In the genomic region with DNA sequence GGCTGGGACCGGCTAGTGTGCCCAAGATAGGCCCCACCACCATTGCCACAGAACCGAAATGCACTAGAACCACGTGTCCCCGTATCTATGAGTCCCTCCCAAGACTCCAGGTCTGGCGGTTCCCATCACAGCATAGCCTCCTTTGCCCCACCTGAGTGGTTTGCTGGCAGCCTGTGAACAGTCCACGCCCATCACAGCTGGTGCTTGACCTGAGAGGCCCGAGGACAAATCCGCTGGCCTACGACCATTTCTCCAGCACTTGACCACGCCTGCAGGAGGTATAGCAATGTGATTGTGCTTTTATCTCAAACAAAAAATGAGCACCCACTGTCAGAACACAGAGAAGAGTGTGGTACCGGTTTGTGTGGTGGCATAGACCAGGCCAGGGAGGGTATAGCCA, we compare ENCODE assay signal across 22 cellular contexts.
DNase-seq lines count a peak whose midpoint lies in the region; ATAC-seq and TF ChIP-seq lines count a peak whose summit lies in the region.
"Had no signal": no experiment of that assay in that cellular context is flagged by ENCODE, and none has a peak within 500 bp of the region (broad histone marks: within the 10 kb centered on the region; RNA-seq: fewer than 3 reads in every experiment).

No MANE protein-coding gene starts in this region.

- H3K4ac ChIP-seq in mesendoderm (ENCODE audit: low read depth, low read length), result no peak overlapping the region

- no peak overlapping the region for H3K23ac ChIP-seq in mesendoderm (ENCODE audit: low read length)

- no peak overlapping the region for H2AK5ac ChIP-seq in mesendoderm (ENCODE audit: low read length)

- H3K4me3 ChIP-seq in right atrium auricular region (no peak overlapping the region), mesendoderm (ENCODE audit: low read length) (no peak overlapping the region)
- H3K4me3 ChIP-seq in CD8-positive, alpha-beta T cell (ENCODE audit: low read depth, low read length), result no peak overlapping the region
- H3K4me3 ChIP-seq: A549; BLaER1 treated with 17β-estradiol and CSF1 and Interleukin-3, amounts not matched to agents 10 nM and 100 nM; GM12878 had no signal

- H2BK5ac ChIP-seq in mesendoderm (ENCODE audit: low read length), result no peak overlapping the region

- H3K4me1 Mint-ChIP-seq in CD8-positive, alpha-beta T cell (ENCODE audit: low read depth), result no peaks in the 10 kb centered on the region
- H3K4me1 Mint-ChIP-seq: B cell; CD8-positive, alpha-beta memory T cell had no signal

- H3K4me3 Mint-ChIP-seq in CD8-positive, alpha-beta T cell, result no peak overlapping the region
- H3K4me3 Mint-ChIP-seq: B cell; CD4-positive, alpha-beta T cell; CD8-positive, alpha-beta memory T cell had no signal

- peaks cover 12% of the 10 kb centered on the region for H3K9me3 Mint-ChIP-seq in CD8-positive, alpha-beta T cell

- no peaks in the 10 kb centered on the region for H3K79me2 ChIP-seq in mesendoderm (ENCODE audit: control insufficient read depth, insufficient read depth, low read length)

- H3K9ac ChIP-seq in mesendoderm (ENCODE audit: low read length), result no peak overlapping the region
- H3K9ac ChIP-seq: BLaER1 treated with 17β-estradiol and CSF1 and Interleukin-3, amounts not matched to agents 10 nM and 100 nM had no signal

- no peak overlapping the region for H3K4me2 ChIP-seq in mesendoderm (ENCODE audit: low read length)
- H3K4me2 ChIP-seq: A549; BLaER1 treated with 17β-estradiol and CSF1 and Interleukin-3, amounts not matched to agents 10 nM and 100 nM had no signal

- no peaks in the 10 kb centered on the region for H3K36me3 Mint-ChIP-seq in CD8-positive, alpha-beta T cell

- no peak overlapping the region for H4K5ac ChIP-seq in mesendoderm (ENCODE audit: low read length)

- H3K36me3 ChIP-seq in right atrium auricular region (no peaks in the 10 kb centered on the region), mesendoderm (ENCODE audit: control insufficient read depth, insufficient read depth, low read length) (no peaks in the 10 kb centered on the region)
- no peaks in the 10 kb centered on the region for H3K36me3 ChIP-seq in CD8-positive, alpha-beta T cell (ENCODE audit: insufficient read depth, low read length)
- H3K36me3 ChIP-seq: BLaER1 treated with 17β-estradiol and CSF1 and Interleukin-3, amounts not matched to agents 10 nM and 100 nM had no signal

- no peak overlapping the region for H3K27ac Mint-ChIP-seq in CD8-positive, alpha-beta T cell
- H3K27ac Mint-ChIP-seq: B cell; CD4-positive, alpha-beta T cell; CD8-positive, alpha-beta memory T cell had no signal

- TF ChIP-seq CTCF in right atrium auricular region (IDR thresholded peaks at IDR 0.05), result no peak
- no peak for TF ChIP-seq CTCF in CD8-positive, alpha-beta T cell (IDR thresholded peaks at IDR 0.05)

- no peaks in the 10 kb centered on the region for H3K27me3 Mint-ChIP-seq in CD8-positive, alpha-beta T cell (ENCODE audit: low read depth)
- H3K27me3 Mint-ChIP-seq: B cell; CD4-positive, alpha-beta T cell; CD8-positive, alpha-beta memory T cell had no signal

- no peak overlapping the region for H2BK15ac ChIP-seq in mesendoderm (replicated peaks; ENCODE audit: low read depth)

- DNase-seq in Right ventricle myocardium superior (peak; percentile 34), right atrium auricular region (ENCODE audit: low spot score) (no peak), mesendoderm (no peak), GM19240 (ENCODE audit: insufficient read length, low spot score) (no peak)
- DNase-seq in CD8-positive, alpha-beta T cell, result no peak
- DNase-seq: AML-193; CD4-positive, alpha-beta T cell; CD8-positive, alpha-beta memory T cell; COR-L47; DMS 273 treated with DMSO at 0.1 percent for 48 hours; DMS153; DMS53; DMS79; DND-41; EL; GDM1 had no signal

- peak overlapping the region; percentile 56 for H4K8ac ChIP-seq in mesendoderm (ENCODE audit: low read depth, low read length)

- no CpG with 5 or more reads among the region's 11 CpGs for WGBS in mesendoderm (ENCODE audit: extremely low coverage, insufficient coverage, low lambda C conversion rate)

- no peaks in the 10 kb centered on the region for H3K9me3 ChIP-seq in right atrium auricular region
- H3K9me3 ChIP-seq in CD8-positive, alpha-beta T cell (ENCODE audit: low read length), result no peaks in the 10 kb centered on the region
- H3K9me3 ChIP-seq: A549; BLaER1 treated with 17β-estradiol and CSF1 and Interleukin-3, amounts not matched to agents 10 nM and 100 nM had no signal

- no peaks in the 10 kb centered on the region for H3K79me1 ChIP-seq in mesendoderm (ENCODE audit: low read length)

- POLR2A ChIA-PET in CD8-positive, alpha-beta T cell (lab: Charles Lee), result no interaction called here

- H3K27ac ChIP-seq in right atrium auricular region (no peak overlapping the region), mesendoderm (ENCODE audit: low read depth, low read length) (no peak overlapping the region)
- H3K27ac ChIP-seq in CD8-positive, alpha-beta T cell (ENCODE audit: low read depth, low read length), result no peak overlapping the region
- H3K27ac ChIP-seq: 22Rv1; A549; BLaER1 treated with 17β-estradiol and CSF1 and Interleukin-3, amounts not matched to agents 10 nM and 100 nM; C4-2B had no signal

- ATAC-seq in Right ventricle myocardium superior (ENCODE audit: poor library complexity), result no peak
- ATAC-seq in CD8-positive, alpha-beta T cell, result no peak
- ATAC-seq: A549, GM12878 had no signal

- H3K27me3 ChIP-seq in right atrium auricular region (no peaks in the 10 kb centered on the region), mesendoderm (ENCODE audit: insufficient read depth, low read length, poor library complexity) (no peaks in the 10 kb centered on the region)
- no peaks in the 10 kb centered on the region for H3K27me3 ChIP-seq in CD8-positive, alpha-beta T cell (ENCODE audit: insufficient read depth, low read length)
- H3K27me3 ChIP-seq: BLaER1 treated with 17β-estradiol and CSF1 and Interleukin-3, amounts not matched to agents 10 nM and 100 nM had no signal

- no peak overlapping the region for H3K56ac ChIP-seq in mesendoderm (ENCODE audit: low read length)

- H3K4me1 ChIP-seq in right atrium auricular region (no peaks in the 10 kb centered on the region), mesendoderm (ENCODE audit: control insufficient read depth, low read depth, low read length) (no peaks in the 10 kb centered on the region)
- H3K4me1 ChIP-seq in CD8-positive, alpha-beta T cell (ENCODE audit: insufficient read depth, low read length), result no peaks in the 10 kb centered on the region
- H3K4me1 ChIP-seq: A549; BLaER1 treated with 17β-estradiol and CSF1 and Interleukin-3, amounts not matched to agents 10 nM and 100 nM had no signal

- intact Hi-C loops in Right ventricle myocardium superior (cut with DNase I), result no loop called here
- intact Hi-C loops in CD8-positive, alpha-beta T cell (cut with DNase I, micrococcal nuclease), result no loop called here

- H3K18ac ChIP-seq in mesendoderm (ENCODE audit: low read length), result no peak overlapping the region

- no peak overlapping the region for H2BK120ac ChIP-seq in mesendoderm (ENCODE audit: low read depth, low read length)

- CTCF ChIA-PET in CD8-positive, alpha-beta T cell (lab: Charles Lee), result no interaction called here
